In the genomic region with DNA sequence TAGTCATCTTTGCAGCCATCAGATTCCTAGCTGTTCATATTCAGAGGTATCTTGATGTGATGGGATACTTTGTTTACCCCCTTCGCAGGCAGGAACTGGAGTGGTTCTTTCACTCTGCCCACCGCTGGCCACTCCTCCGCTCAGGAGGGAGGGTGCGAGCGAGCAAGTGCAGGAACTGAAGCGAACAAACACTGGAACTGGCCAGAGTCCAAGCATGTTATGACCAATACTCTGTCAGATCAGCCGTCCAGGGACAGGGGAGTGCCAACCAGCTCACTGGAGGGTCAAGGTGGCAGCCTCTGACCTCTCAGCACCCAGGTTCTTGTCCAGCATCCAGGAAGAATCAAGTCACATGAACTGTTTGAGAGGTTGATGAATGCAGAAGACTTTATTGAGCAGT, we compare ENCODE assay signal across 1 cellular context.
TF ChIP-seq lines count a peak whose summit lies in the region.

No MANE protein-coding gene starts in this region.

TF ChIP-seq in HepG2, 621 proteins besides CTCF, POLR2A, EP300 and RAD21 (continued from another document and continues in another):
- TF ChIP-seq, protein P1, sequence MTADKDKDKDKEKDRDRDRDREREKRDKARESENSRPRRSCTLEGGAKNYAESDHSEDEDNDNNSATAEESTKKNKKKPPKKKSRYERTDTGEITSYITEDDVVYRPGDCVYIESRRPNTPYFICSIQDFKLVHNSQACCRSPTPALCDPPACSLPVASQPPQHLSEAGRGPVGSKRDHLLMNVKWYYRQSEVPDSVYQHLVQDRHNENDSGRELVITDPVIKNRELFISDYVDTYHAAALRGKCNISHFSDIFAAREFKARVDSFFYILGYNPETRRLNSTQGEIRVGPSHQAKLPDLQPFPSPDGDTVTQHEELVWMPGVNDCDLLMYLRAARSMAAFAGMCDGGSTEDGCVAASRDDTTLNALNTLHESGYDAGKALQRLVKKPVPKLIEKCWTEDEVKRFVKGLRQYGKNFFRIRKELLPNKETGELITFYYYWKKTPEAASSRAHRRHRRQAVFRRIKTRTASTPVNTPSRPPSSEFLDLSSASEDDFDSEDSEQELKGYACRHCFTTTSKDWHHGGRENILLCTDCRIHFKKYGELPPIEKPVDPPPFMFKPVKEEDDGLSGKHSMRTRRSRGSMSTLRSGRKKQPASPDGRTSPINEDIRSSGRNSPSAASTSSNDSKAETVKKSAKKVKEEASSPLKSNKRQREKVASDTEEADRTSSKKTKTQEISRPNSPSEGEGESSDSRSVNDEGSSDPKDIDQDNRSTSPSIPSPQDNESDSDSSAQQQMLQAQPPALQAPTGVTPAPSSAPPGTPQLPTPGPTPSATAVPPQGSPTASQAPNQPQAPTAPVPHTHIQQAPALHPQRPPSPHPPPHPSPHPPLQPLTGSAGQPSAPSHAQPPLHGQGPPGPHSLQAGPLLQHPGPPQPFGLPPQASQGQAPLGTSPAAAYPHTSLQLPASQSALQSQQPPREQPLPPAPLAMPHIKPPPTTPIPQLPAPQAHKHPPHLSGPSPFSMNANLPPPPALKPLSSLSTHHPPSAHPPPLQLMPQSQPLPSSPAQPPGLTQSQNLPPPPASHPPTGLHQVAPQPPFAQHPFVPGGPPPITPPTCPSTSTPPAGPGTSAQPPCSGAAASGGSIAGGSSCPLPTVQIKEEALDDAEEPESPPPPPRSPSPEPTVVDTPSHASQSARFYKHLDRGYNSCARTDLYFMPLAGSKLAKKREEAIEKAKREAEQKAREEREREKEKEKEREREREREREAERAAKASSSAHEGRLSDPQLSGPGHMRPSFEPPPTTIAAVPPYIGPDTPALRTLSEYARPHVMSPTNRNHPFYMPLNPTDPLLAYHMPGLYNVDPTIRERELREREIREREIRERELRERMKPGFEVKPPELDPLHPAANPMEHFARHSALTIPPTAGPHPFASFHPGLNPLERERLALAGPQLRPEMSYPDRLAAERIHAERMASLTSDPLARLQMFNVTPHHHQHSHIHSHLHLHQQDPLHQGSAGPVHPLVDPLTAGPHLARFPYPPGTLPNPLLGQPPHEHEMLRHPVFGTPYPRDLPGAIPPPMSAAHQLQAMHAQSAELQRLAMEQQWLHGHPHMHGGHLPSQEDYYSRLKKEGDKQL (CRISPR knock-in tag; IDR thresholded peaks at IDR 0.05; ENCODE audit: low read depth): 0 out of 2 replicates have a peak, but pooled peaks have one; percentile 30
- TF ChIP-seq ETV6 (CRISPR knock-in tag; conservative IDR thresholded peaks at IDR 0.05) (no peak), ZNF260 (CRISPR knock-in tag; IDR thresholded peaks at IDR 0.05; ENCODE audit: borderline replicate concordance, low read depth) (no peak), NR2C2 (CRISPR knock-in tag; IDR thresholded peaks at IDR 0.05; ENCODE audit: borderline replicate concordance) (peak; percentile 86), ATRX (CRISPR knock-in tag; IDR thresholded peaks at IDR 0.05; ENCODE audit: borderline replicate concordance) (no peak), ZZZ3 (CRISPR knock-in tag; IDR thresholded peaks at IDR 0.05; ENCODE audit: borderline replicate concordance) (no peak), BCL3 (CRISPR knock-in tag; IDR thresholded peaks at IDR 0.05) (no peak), ZNF772 (CRISPR knock-in tag; IDR thresholded peaks at IDR 0.05) (no peak), CHD2 (IDR thresholded peaks at IDR 0.05; ENCODE audit: low read depth, low read length) (no peak), JARID2 (CRISPR knock-in tag; IDR thresholded peaks at IDR 0.05; ENCODE audit: insufficient replicate concordance) (no peak), ZNF337 (CRISPR knock-in tag; IDR thresholded peaks at IDR 0.05; ENCODE audit: borderline replicate concordance, low read depth) (no peak), ZNF546 (CRISPR knock-in tag; conservative IDR thresholded peaks at IDR 0.05) (no peak), ZNF879 (CRISPR knock-in tag; IDR thresholded peaks at IDR 0.05) (no peak), POGZ (CRISPR knock-in tag; IDR thresholded peaks at IDR 0.05) (peak; percentile 80), SMARCE1 (IDR thresholded peaks at IDR 0.05; ENCODE audit: borderline replicate concordance) (no peak), PHF20 (CRISPR knock-in tag; IDR thresholded peaks at IDR 0.05) (peak; percentile 23; the same call in 1 of the 2 replicates), ZNF570 (CRISPR knock-in tag; IDR thresholded peaks at IDR 0.05; ENCODE audit: borderline replicate concordance) (no peak), AFF4 (CRISPR knock-in tag; IDR thresholded peaks at IDR 0.05) (no peak), ZNF296 (CRISPR knock-in tag; conservative IDR thresholded peaks at IDR 0.05) (no peak), AKNA (CRISPR knock-in tag; IDR thresholded peaks at IDR 0.05; ENCODE audit: borderline replicate concordance) (no peak), KLF9 (CRISPR knock-in tag; IDR thresholded peaks at IDR 0.05; ENCODE audit: low read depth) (no peak), PAWR (CRISPR knock-in tag; IDR thresholded peaks at IDR 0.05; ENCODE audit: borderline replicate concordance) (no peak), ZNF589 (CRISPR knock-in tag; conservative IDR thresholded peaks at IDR 0.05) (no peak), IKZF5 (CRISPR knock-in tag; IDR thresholded peaks at IDR 0.05) (0 out of 2 replicates have a peak, but pooled peaks have one; percentile 24), SOX13 (IDR thresholded peaks at IDR 0.05) (no peak), SOX13 (CRISPR knock-in tag; conservative IDR thresholded peaks at IDR 0.05 in 1 of 2, IDR thresholded peaks at IDR 0.05 in 1 of 2) (peak in 1 of 2 experiments; percentile 59; a peak in 1 of 4 replicates), CENPX (CRISPR knock-in tag; IDR thresholded peaks at IDR 0.05) (no peak), AHR (CRISPR knock-in tag; IDR thresholded peaks at IDR 0.05) (no peak)
- TF ChIP-seq, protein P2, sequence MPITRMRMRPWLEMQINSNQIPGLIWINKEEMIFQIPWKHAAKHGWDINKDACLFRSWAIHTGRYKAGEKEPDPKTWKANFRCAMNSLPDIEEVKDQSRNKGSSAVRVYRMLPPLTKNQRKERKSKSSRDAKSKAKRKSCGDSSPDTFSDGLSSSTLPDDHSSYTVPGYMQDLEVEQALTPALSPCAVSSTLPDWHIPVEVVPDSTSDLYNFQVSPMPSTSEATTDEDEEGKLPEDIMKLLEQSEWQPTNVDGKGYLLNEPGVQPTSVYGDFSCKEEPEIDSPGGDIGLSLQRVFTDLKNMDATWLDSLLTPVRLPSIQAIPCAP (CRISPR knock-in tag; IDR thresholded peaks at IDR 0.05; ENCODE audit: low read depth): no peak
- TF ChIP-seq, protein P3, sequence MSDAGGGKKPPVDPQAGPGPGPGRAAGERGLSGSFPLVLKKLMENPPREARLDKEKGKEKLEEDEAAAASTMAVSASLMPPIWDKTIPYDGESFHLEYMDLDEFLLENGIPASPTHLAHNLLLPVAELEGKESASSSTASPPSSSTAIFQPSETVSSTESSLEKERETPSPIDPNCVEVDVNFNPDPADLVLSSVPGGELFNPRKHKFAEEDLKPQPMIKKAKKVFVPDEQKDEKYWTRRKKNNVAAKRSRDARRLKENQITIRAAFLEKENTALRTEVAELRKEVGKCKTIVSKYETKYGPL (CRISPR knock-in tag; IDR thresholded peaks at IDR 0.05): no peak
- TF ChIP-seq, protein P4, sequence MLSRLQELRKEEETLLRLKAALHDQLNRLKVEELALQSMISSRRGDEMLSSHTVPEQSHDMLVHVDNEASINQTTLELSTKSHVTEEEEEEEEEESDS (CRISPR knock-in tag; IDR thresholded peaks at IDR 0.05; ENCODE audit: borderline replicate concordance): no peak
- TF ChIP-seq, protein P5, sequence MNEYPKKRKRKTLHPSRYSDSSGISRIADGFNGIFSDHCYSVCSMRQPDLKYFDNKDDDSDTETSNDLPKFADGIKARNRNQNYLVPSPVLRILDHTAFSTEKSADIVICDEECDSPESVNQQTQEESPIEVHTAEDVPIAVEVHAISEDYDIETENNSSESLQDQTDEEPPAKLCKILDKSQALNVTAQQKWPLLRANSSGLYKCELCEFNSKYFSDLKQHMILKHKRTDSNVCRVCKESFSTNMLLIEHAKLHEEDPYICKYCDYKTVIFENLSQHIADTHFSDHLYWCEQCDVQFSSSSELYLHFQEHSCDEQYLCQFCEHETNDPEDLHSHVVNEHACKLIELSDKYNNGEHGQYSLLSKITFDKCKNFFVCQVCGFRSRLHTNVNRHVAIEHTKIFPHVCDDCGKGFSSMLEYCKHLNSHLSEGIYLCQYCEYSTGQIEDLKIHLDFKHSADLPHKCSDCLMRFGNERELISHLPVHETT (CRISPR knock-in tag; conservative IDR thresholded peaks at IDR 0.05): no peak
- TF ChIP-seq, protein P6, sequence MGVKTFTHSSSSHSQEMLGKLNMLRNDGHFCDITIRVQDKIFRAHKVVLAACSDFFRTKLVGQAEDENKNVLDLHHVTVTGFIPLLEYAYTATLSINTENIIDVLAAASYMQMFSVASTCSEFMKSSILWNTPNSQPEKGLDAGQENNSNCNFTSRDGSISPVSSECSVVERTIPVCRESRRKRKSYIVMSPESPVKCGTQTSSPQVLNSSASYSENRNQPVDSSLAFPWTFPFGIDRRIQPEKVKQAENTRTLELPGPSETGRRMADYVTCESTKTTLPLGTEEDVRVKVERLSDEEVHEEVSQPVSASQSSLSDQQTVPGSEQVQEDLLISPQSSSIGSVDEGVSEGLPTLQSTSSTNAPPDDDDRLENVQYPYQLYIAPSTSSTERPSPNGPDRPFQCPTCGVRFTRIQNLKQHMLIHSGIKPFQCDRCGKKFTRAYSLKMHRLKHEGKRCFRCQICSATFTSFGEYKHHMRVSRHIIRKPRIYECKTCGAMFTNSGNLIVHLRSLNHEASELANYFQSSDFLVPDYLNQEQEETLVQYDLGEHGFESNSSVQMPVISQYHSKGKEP (CRISPR knock-in tag; IDR thresholded peaks at IDR 0.05): no peak
